ENCODE assay signal across 1 cellular context in genomic region chr16:87855852-87856715, GRCh38.
TF ChIP-seq lines count a peak whose summit lies in the region.

No MANE protein-coding gene starts in this region.

TF ChIP-seq in HepG2, 621 proteins besides CTCF, POLR2A, EP300 and RAD21 (continued from another document):
- TF ChIP-seq PBX3 (CRISPR knock-in tag; IDR thresholded peaks at IDR 0.05; ENCODE audit: borderline replicate concordance), result no peak
- TF ChIP-seq NR2C2 (CRISPR knock-in tag; IDR thresholded peaks at IDR 0.05; ENCODE audit: borderline replicate concordance), result no peak
- no peak for TF ChIP-seq ATF3 (CRISPR knock-in tag; IDR thresholded peaks at IDR 0.05)
- no peak for TF ChIP-seq SMAD1 (CRISPR knock-in tag; IDR thresholded peaks at IDR 0.05; ENCODE audit: borderline replicate concordance, low read depth)
- TF ChIP-seq ZFYVE20 (CRISPR knock-in tag; IDR thresholded peaks at IDR 0.05; ENCODE audit: borderline replicate concordance, low read depth), result no peak
- peak; percentile 41; the same call in 1 of the 2 replicates for TF ChIP-seq ZNF225 (CRISPR knock-in tag; IDR thresholded peaks at IDR 0.05)
- TF ChIP-seq PITX1 (CRISPR knock-in tag; IDR thresholded peaks at IDR 0.05), result 0 out of 2 replicates have a peak, but pooled peaks have one; percentile 59
- no peak for TF ChIP-seq ZNF460 (CRISPR knock-in tag; IDR thresholded peaks at IDR 0.05; ENCODE audit: borderline replicate concordance)
- no peak; the same call in 1 of the 2 replicates for TF ChIP-seq AKAP8 (CRISPR knock-in tag; IDR thresholded peaks at IDR 0.05)
- TF ChIP-seq KLF11 (CRISPR knock-in tag; IDR thresholded peaks at IDR 0.05), result no peak
- TF ChIP-seq ZNF205 (CRISPR knock-in tag; IDR thresholded peaks at IDR 0.05), result no peak
- no peak for TF ChIP-seq ZNF781 (CRISPR knock-in tag; IDR thresholded peaks at IDR 0.05; ENCODE audit: borderline replicate concordance, not compliant biosample characterization)
- peak; percentile 67; the same call in 1 of the 2 replicates for TF ChIP-seq TBX2 (CRISPR knock-in tag; IDR thresholded peaks at IDR 0.05; ENCODE audit: borderline replicate concordance)
- TF ChIP-seq NR1H2 (CRISPR knock-in tag; IDR thresholded peaks at IDR 0.05; ENCODE audit: borderline replicate concordance, low read depth), result no peak
- peak; percentile 35; the same call in 1 of the 2 replicates for TF ChIP-seq ZNF232 (CRISPR knock-in tag; IDR thresholded peaks at IDR 0.05; ENCODE audit: borderline replicate concordance)
- TF ChIP-seq ZSCAN31 (CRISPR knock-in tag; IDR thresholded peaks at IDR 0.05; ENCODE audit: low read depth), result 0 out of 2 replicates have a peak, but pooled peaks have one; percentile 40
- TF ChIP-seq CAMTA2 (CRISPR knock-in tag; IDR thresholded peaks at IDR 0.05; ENCODE audit: borderline replicate concordance), result 0 out of 2 replicates have a peak, but pooled peaks have one; percentile 64
- no peak for TF ChIP-seq ZHX1 (CRISPR knock-in tag; IDR thresholded peaks at IDR 0.05; ENCODE audit: low read depth)
- TF ChIP-seq ZNF577 (CRISPR knock-in tag; IDR thresholded peaks at IDR 0.05; ENCODE audit: borderline replicate concordance, low read depth), result no peak
- TF ChIP-seq ZFP62 (CRISPR knock-in tag; IDR thresholded peaks at IDR 0.05), result no peak
- no peak for TF ChIP-seq U2AF2 (IDR thresholded peaks at IDR 0.05; ENCODE audit: low read depth, low read length)
- TF ChIP-seq GLMP (CRISPR knock-in tag; IDR thresholded peaks at IDR 0.05; ENCODE audit: borderline replicate concordance), result no peak
- TF ChIP-seq KMT2B (CRISPR knock-in tag; IDR thresholded peaks at IDR 0.05), result peak; percentile 23; the same call in 1 of the 2 replicates
- TF ChIP-seq KAT7 (CRISPR knock-in tag; IDR thresholded peaks at IDR 0.05; ENCODE audit: borderline replicate concordance), result peak; percentile 65; the same call in 1 of the 2 replicates
- no peak for TF ChIP-seq ZNF841 (CRISPR knock-in tag; IDR thresholded peaks at IDR 0.05; ENCODE audit: borderline replicate concordance)
- no peak for TF ChIP-seq ZNF619 (CRISPR knock-in tag; IDR thresholded peaks at IDR 0.05)
- TF ChIP-seq ZMYM2 (CRISPR knock-in tag; IDR thresholded peaks at IDR 0.05), result no peak
- peak; percentile 59 for TF ChIP-seq ZNF609 (CRISPR knock-in tag; IDR thresholded peaks at IDR 0.05; ENCODE audit: borderline replicate concordance)
- TF ChIP-seq MIXL1 (CRISPR knock-in tag; IDR thresholded peaks at IDR 0.05), result peak; percentile 68; the same call in 1 of the 2 replicates
- TF ChIP-seq DRAP1 (CRISPR knock-in tag; IDR thresholded peaks at IDR 0.05), result peak; percentile 90
- peak; percentile 71; the same call in 1 of the 2 replicates for TF ChIP-seq ZSCAN21 (CRISPR knock-in tag; IDR thresholded peaks at IDR 0.05; ENCODE audit: borderline replicate concordance)
- peak; percentile 84 for TF ChIP-seq ZNF143 (CRISPR knock-in tag; IDR thresholded peaks at IDR 0.05)
- no peak for TF ChIP-seq WIZ (CRISPR knock-in tag; IDR thresholded peaks at IDR 0.05)
- TF ChIP-seq CENPBD1 (CRISPR knock-in tag; IDR thresholded peaks at IDR 0.05; ENCODE audit: borderline replicate concordance, low read depth), result no peak
- no peak for TF ChIP-seq ZNF629 (CRISPR knock-in tag; conservative IDR thresholded peaks at IDR 0.05)
- TF ChIP-seq BCL6 (CRISPR knock-in tag; IDR thresholded peaks at IDR 0.05), result peak; percentile 49; the same call in 1 of the 2 replicates
- 0 out of 2 replicates have a peak, but pooled peaks have one; percentile 17 for TF ChIP-seq ZNF160 (CRISPR knock-in tag; IDR thresholded peaks at IDR 0.05)
- peak; percentile 61; the same call in 1 of the 2 replicates for TF ChIP-seq FOXK1 (CRISPR knock-in tag; IDR thresholded peaks at IDR 0.05; ENCODE audit: borderline replicate concordance, low read depth)
- no peak for TF ChIP-seq THAP7 (CRISPR knock-in tag; IDR thresholded peaks at IDR 0.05)
- no peak for TF ChIP-seq ZMAT3 (CRISPR knock-in tag; conservative IDR thresholded peaks at IDR 0.05)
- TF ChIP-seq ZKSCAN5 (CRISPR knock-in tag; IDR thresholded peaks at IDR 0.05), result no peak
- peak in 1 of 2 experiments; percentile 37; a peak in 1 of 4 replicates for TF ChIP-seq NR2F1 (CRISPR knock-in tag; IDR thresholded peaks at IDR 0.05)
- 0 out of 2 replicates have a peak, but pooled peaks have one; percentile 4 for TF ChIP-seq ZNF704 (CRISPR knock-in tag; IDR thresholded peaks at IDR 0.05; ENCODE audit: borderline replicate concordance)
- TF ChIP-seq ZNF674 (CRISPR knock-in tag; IDR thresholded peaks at IDR 0.05; ENCODE audit: low read depth), result no peak
TF ChIP-seq in HepG2: peak in this region for 210.
